In genomic region chr16:867421-868385, GRCh38 we compare ENCODE assay signal across 17 cellular contexts.
A peak's percentile ranks its signal among the peaks of the same experiment; 100 is the strongest.
DNase-seq lines count a peak whose midpoint lies in the region; ATAC-seq, FAIRE-seq and TF ChIP-seq lines count a peak whose summit lies in the region.
"Had no signal": no experiment of that assay in that cellular context is flagged by ENCODE, and none has a peak within 500 bp of the region (broad histone marks: within the 10 kb centered on the region; RNA-seq: fewer than 3 reads in every experiment).

No MANE protein-coding gene starts in this region.

- H4K20me1 ChIP-seq in HepG2 (ENCODE audit: insufficient read depth, low read length), result no peaks in the 10 kb centered on the region

- TF ChIP-seq POLR2A in right lobe of liver (IDR thresholded peaks at IDR 0.05) (no peak), HepG2 (IDR thresholded peaks at IDR 0.05; ENCODE audit: insufficient read depth in 1 of 2, low read depth in 2 of 2, low read length in 2 of 2) (no peak), GM18505 (IDR thresholded peaks at IDR 0.05; ENCODE audit: borderline replicate concordance, extremely low read depth, insufficient read depth, insufficient read length) (no peak)

- H3K9me3 ChIP-seq in right lobe of liver (no peaks in the 10 kb centered on the region), HepG2 (ENCODE audit: low read length) (no peaks in the 10 kb centered on the region), psoas muscle (no peaks in the 10 kb centered on the region)
- H3K9me3 ChIP-seq: A549, SJSA1 had no signal

- TF ChIP-seq CTCF in right lobe of liver (IDR thresholded peaks at IDR 0.05) (no peak), HepG2 (CRISPR knock-in tag; IDR thresholded peaks at IDR 0.05) (no peak), psoas muscle (IDR thresholded peaks at IDR 0.05) (no peak)

- no TSS peak for BruUV-seq in HepG2 (replicated peaks; lab: Mats Ljungman, UMichigan)

- TF ChIP-seq EP300 in HepG2 (IDR thresholded peaks at IDR 0.05; ENCODE audit: low read depth in 2 of 2, low read length in 2 of 2), result no peak
- no peak for TF ChIP-seq EP300 in HepG2 (CRISPR knock-in tag; IDR thresholded peaks at IDR 0.05; ENCODE audit: borderline replicate concordance)

- CTCF ChIA-PET in HepG2 (lab: Yijun Ruan, JAX; ENCODE audit: low intra/inter-chr PET ratio, low total read pairs), result no interaction called here

- H3K4me1 ChIP-seq in right lobe of liver (no peaks in the 10 kb centered on the region), HepG2 (ENCODE audit: insufficient read depth, low read length) (no peaks in the 10 kb centered on the region), psoas muscle (no peaks in the 10 kb centered on the region)
- H3K4me1 ChIP-seq: A549, SJSA1 had no signal

- intact Hi-C loops in right lobe of liver (cut with DNase I), result no loop called here
- intact Hi-C loops in HepG2 (cut with micrococcal nuclease; ENCODE audit: unreplicated experiment), result no loop called here
- intact Hi-C loops in left ventricle myocardium superior (cut with micrococcal nuclease), result no loop called here
- intact Hi-C loops in psoas muscle (cut with DNase I), result no loop called here

- no peak overlapping the region for H3K9ac ChIP-seq in HepG2 (ENCODE audit: insufficient read depth, low read depth, low read length)

- POLR2A ChIA-PET in HepG2 (lab: Yijun Ruan, JAX), result no interaction called here

- H3K4me3 ChIP-seq in right lobe of liver (no peak overlapping the region), HepG2 (replicated peaks in 1 of 3; ENCODE audit: insufficient read depth in 1 of 3, low read depth in 2 of 3, low read length in 3 of 3) (no peak overlapping the region), psoas muscle (no peak overlapping the region)
- H3K4me3 ChIP-seq: A549, SJSA1 had no signal

- H3K4me2 ChIP-seq in HepG2 (ENCODE audit: low read depth, low read length), result no peak overlapping the region
- H3K4me2 ChIP-seq: A549 had no signal

- DNase-seq in right lobe of liver (peak in 2 of 3 donors; percentile 15 to 46), HepG2 (ENCODE audit: low spot score) (no peak), left ventricle myocardium superior (peak; percentile 24), psoas muscle (peak; percentile 11 to 42), NCI-H1048 (lab: John Stamatoyannopoulos, UW) (no peak)
- DNase-seq: DMS53, GDM1, Karpas-422, NCI-H1417 treated with DMSO at 0.1 percent for 48 hours, NCI-H187, NCI-H2107, NCI-H69 had no signal

- ATAC-seq in right lobe of liver (no peak), HepG2 (no peak), left ventricle myocardium superior (no peak), psoas muscle (no peak), HG03196 (IDR thresholded peaks at IDR 0.05; ENCODE audit: unreplicated experiment) (no peak), GM18505 (IDR thresholded peaks at IDR 0.05; ENCODE audit: unreplicated experiment) (no peak)
- ATAC-seq: A549 had no signal

- 94% methylated on average over 5 of the region's 34 CpGs for WGBS in right lobe of liver (ENCODE audit: insufficient coverage, low coverage, low lambda C conversion rate, missing lambda C conversion rate)
- 80% methylated on average over 3 of the region's 34 CpGs for WGBS in HepG2 (ENCODE audit: low lambda C conversion rate)
- 57 to 70% (median 65%) methylated on average over 34 of the region's 34 CpGs for WGBS in psoas muscle, 3 donors

- no peaks in the 10 kb centered on the region for H3K79me2 ChIP-seq in HepG2 (ENCODE audit: insufficient read depth, low read length)

- no peaks in the 10 kb centered on the region for H3K27me3 ChIP-seq in right lobe of liver
- H3K27me3 ChIP-seq in HepG2 (ENCODE audit: control insufficient read depth in 1 of 2, insufficient read depth in 2 of 2, low read length in 2 of 2), result no peaks in the 10 kb centered on the region
- H3K27me3 ChIP-seq in psoas muscle (ENCODE audit: insufficient read depth in 3 of 3, low read length in 2 of 3), result no peaks in the 10 kb centered on the region

- in situ Hi-C loops in HepG2 (cut with HindIII; ENCODE audit: extremely low pct_ligation_motif_present, low pct_unique_long_range_greater_than_20kb), result no loop called here

- no peak for FAIRE-seq in HepG2 (lab: Jason Lieb, UNC)
- FAIRE-seq: A549, D721Med had no signal

- H3K36me3 ChIP-seq in right lobe of liver (no peaks in the 10 kb centered on the region), HepG2 (replicated peaks in 1 of 2; ENCODE audit: control insufficient read depth in 1 of 2, insufficient read depth in 2 of 2, low read length in 2 of 2) (no peaks in the 10 kb centered on the region), psoas muscle (ENCODE audit: insufficient read depth in 1 of 2, low read depth in 1 of 2) (peaks cover 0 to 4% of the 10 kb centered on the region in 2 donors)
- H3K36me3 ChIP-seq: SJSA1 had no signal

- TF ChIP-seq RAD21 in HepG2 (CRISPR knock-in tag; IDR thresholded peaks at IDR 0.05), result no peak

- no peak overlapping the region for H2AFZ ChIP-seq in HepG2 (ENCODE audit: low read length)

- H3K27ac ChIP-seq in right lobe of liver (no peak overlapping the region), HepG2 (ENCODE audit: extremely low read length, insufficient read depth, low read length) (no peak overlapping the region), psoas muscle (no peak overlapping the region)
- H3K27ac ChIP-seq: A549, SJSA1 had no signal

TF ChIP-seq in HepG2, 621 proteins besides CTCF, POLR2A, EP300 and RAD21:
- no peak for TF ChIP-seq NR2F6 (IDR thresholded peaks at IDR 0.05)
- TF ChIP-seq NR2F6 (CRISPR knock-in tag; IDR thresholded peaks at IDR 0.05), result no peak
- no peak for TF ChIP-seq NPAS2 (CRISPR knock-in tag; IDR thresholded peaks at IDR 0.05; ENCODE audit: borderline replicate concordance)
- no peak for TF ChIP-seq ZNF574 (CRISPR knock-in tag; IDR thresholded peaks at IDR 0.05)
- no peak for TF ChIP-seq FOXK1 (CRISPR knock-in tag; IDR thresholded peaks at IDR 0.05; ENCODE audit: borderline replicate concordance, low read depth)
- no peak for TF ChIP-seq SALL2 (CRISPR knock-in tag; IDR thresholded peaks at IDR 0.05)
- no peak for TF ChIP-seq ZSCAN9 (CRISPR knock-in tag; IDR thresholded peaks at IDR 0.05; ENCODE audit: borderline replicate concordance)
- no peak for TF ChIP-seq ZNF530 (CRISPR knock-in tag; IDR thresholded peaks at IDR 0.05; ENCODE audit: low read depth)
- TF ChIP-seq MZF1 (CRISPR knock-in tag; IDR thresholded peaks at IDR 0.05; ENCODE audit: borderline replicate concordance), result no peak
- no peak for TF ChIP-seq ZNF496 (CRISPR knock-in tag; IDR thresholded peaks at IDR 0.05; ENCODE audit: insufficient replicate concordance)
TF ChIP-seq in HepG2: peak in this region for 0.

Comparison
In these comparisons a context has a peak if more than half of its experiments do, and no peak if none do; other contexts are left out.
1. DNase-seq: peak in right lobe of liver (2 of 3), left ventricle myocardium superior (single experiment) and psoas muscle (2 of 2); none in HepG2 (single experiment) and NCI-H1048 (single experiment).